Comparison of ENCODE assay signal across 1 cellular context in the genomic region with DNA sequence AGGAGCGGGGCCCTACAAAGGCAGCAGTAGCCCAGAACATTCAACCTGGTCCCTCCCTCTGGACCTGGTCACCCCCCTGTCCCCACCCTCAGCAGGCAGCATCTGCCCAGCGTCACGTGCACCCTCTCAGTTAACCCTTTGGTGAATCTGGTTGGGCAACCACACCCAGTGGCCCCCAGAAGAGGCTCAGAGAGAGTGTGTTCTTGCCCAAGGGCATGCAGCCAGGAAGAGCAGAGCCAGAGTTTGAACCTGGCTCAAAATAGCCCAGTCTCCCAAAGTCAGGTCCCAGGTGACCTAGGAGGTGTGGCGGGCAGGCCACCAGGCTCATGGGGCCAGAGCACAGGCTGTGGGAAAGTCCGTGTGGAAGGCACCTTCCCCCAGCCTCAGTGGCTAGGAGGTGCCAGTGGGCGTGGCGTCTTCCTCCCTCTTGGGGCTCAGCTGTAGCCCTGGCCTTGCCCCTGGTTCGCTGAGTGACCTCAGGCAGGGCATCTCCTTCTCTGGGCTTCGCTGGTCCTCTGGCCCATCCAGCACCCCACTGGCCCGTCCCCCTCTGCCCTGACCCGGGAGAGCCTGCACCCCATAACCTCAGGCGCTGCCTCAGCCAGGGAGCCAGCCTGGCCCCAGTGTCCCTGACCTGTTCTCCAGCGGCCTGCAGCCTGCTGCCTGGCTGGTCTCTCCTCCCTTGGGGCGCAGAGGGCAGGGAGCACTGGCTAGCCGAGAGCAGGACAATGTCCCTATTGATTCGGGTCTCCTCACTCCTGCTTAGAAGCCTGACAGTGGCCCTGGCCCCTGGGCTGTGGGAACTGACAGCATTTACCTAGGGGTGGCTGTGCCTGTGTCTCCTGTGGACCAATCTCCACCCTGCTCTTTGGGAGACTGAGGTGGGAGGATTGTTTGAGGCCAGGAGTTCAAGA.
TF ChIP-seq lines count a peak whose summit lies in the region.

No MANE protein-coding gene starts in this region.

TF ChIP-seq in HepG2, 621 proteins besides CTCF, POLR2A, EP300 and RAD21 (continued from another document and continues in another):
- TF ChIP-seq ZNF790 (CRISPR knock-in tag; IDR thresholded peaks at IDR 0.05; ENCODE audit: borderline replicate concordance): 0 out of 2 replicates have a peak, but pooled peaks have one; percentile 66
- TF ChIP-seq NFYB (CRISPR knock-in tag; IDR thresholded peaks at IDR 0.05): peak; percentile 47; the same call in 1 of the 2 replicates
- TF ChIP-seq ZNF768 (CRISPR knock-in tag; IDR thresholded peaks at IDR 0.05): peak; percentile 96
- TF ChIP-seq, protein P1, sequence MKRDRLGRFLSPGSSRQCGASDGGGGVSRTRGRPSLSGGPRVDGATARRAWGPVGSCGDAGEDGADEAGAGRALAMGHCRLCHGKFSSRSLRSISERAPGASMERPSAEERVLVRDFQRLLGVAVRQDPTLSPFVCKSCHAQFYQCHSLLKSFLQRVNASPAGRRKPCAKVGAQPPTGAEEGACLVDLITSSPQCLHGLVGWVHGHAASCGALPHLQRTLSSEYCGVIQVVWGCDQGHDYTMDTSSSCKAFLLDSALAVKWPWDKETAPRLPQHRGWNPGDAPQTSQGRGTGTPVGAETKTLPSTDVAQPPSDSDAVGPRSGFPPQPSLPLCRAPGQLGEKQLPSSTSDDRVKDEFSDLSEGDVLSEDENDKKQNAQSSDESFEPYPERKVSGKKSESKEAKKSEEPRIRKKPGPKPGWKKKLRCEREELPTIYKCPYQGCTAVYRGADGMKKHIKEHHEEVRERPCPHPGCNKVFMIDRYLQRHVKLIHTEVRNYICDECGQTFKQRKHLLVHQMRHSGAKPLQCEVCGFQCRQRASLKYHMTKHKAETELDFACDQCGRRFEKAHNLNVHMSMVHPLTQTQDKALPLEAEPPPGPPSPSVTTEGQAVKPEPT (CRISPR knock-in tag; IDR thresholded peaks at IDR 0.05; ENCODE audit: low read depth): peak; percentile 31; the same call in 1 of the 2 replicates
- peak; percentile 55; the same call in 1 of the 2 replicates for TF ChIP-seq KDM5B (CRISPR knock-in tag; IDR thresholded peaks at IDR 0.05; ENCODE audit: borderline replicate concordance)
- peak; percentile 91 for TF ChIP-seq ZNF296 (CRISPR knock-in tag; conservative IDR thresholded peaks at IDR 0.05)
- no peak for TF ChIP-seq SP1 (IDR thresholded peaks at IDR 0.05)
- TF ChIP-seq SP1 (CRISPR knock-in tag; IDR thresholded peaks at IDR 0.05): no peak
- no peak for TF ChIP-seq SMAD9 (CRISPR knock-in tag; IDR thresholded peaks at IDR 0.05)
- TF ChIP-seq TAF1 (CRISPR knock-in tag; IDR thresholded peaks at IDR 0.05): peak; percentile 16; the same call in 1 of the 2 replicates
- TF ChIP-seq ZSCAN25 (CRISPR knock-in tag; IDR thresholded peaks at IDR 0.05): peak; percentile 85
- peak; percentile 98 for TF ChIP-seq ZNF652 (CRISPR knock-in tag; IDR thresholded peaks at IDR 0.05; ENCODE audit: borderline replicate concordance, low read depth)
- no peak for TF ChIP-seq ZNF773 (CRISPR knock-in tag; IDR thresholded peaks at IDR 0.05; ENCODE audit: borderline replicate concordance)
- no peak for TF ChIP-seq SMC3 (IDR thresholded peaks at IDR 0.05; ENCODE audit: low read length)
- TF ChIP-seq HOXA3 (CRISPR knock-in tag; IDR thresholded peaks at IDR 0.05): peak; percentile 79
- TF ChIP-seq, protein P2, sequence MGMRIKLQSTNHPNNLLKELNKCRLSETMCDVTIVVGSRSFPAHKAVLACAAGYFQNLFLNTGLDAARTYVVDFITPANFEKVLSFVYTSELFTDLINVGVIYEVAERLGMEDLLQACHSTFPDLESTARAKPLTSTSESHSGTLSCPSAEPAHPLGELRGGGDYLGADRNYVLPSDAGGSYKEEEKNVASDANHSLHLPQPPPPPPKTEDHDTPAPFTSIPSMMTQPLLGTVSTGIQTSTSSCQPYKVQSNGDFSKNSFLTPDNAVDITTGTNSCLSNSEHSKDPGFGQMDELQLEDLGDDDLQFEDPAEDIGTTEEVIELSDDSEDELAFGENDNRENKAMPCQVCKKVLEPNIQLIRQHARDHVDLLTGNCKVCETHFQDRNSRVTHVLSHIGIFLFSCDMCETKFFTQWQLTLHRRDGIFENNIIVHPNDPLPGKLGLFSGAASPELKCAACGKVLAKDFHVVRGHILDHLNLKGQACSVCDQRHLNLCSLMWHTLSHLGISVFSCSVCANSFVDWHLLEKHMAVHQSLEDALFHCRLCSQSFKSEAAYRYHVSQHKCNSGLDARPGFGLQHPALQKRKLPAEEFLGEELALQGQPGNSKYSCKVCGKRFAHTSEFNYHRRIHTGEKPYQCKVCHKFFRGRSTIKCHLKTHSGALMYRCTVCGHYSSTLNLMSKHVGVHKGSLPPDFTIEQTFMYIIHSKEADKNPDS (CRISPR knock-in tag; IDR thresholded peaks at IDR 0.05): peak; percentile 87; the same call in 1 of the 2 replicates
- TF ChIP-seq, protein P3, sequence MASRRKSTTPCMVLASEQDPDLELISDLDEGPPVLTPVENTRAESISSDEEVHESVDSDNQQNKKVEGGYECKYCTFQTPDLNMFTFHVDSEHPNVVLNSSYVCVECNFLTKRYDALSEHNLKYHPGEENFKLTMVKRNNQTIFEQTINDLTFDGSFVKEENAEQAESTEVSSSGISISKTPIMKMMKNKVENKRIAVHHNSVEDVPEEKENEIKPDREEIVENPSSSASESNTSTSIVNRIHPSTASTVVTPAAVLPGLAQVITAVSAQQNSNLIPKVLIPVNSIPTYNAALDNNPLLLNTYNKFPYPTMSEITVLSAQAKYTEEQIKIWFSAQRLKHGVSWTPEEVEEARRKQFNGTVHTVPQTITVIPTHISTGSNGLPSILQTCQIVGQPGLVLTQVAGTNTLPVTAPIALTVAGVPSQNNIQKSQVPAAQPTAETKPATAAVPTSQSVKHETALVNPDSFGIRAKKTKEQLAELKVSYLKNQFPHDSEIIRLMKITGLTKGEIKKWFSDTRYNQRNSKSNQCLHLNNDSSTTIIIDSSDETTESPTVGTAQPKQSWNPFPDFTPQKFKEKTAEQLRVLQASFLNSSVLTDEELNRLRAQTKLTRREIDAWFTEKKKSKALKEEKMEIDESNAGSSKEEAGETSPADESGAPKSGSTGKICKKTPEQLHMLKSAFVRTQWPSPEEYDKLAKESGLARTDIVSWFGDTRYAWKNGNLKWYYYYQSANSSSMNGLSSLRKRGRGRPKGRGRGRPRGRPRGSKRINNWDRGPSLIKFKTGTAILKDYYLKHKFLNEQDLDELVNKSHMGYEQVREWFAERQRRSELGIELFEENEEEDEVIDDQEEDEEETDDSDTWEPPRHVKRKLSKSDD (CRISPR knock-in tag; IDR thresholded peaks at IDR 0.05; ENCODE audit: low read depth): 0 out of 2 replicates have a peak, but pooled peaks have one; percentile 26
- no peak for TF ChIP-seq FOXA1 (IDR thresholded peaks at IDR 0.05)
- peak; percentile 83 for TF ChIP-seq FOXA1 (CRISPR knock-in tag; IDR thresholded peaks at IDR 0.05)
- TF ChIP-seq HMGA1 (CRISPR knock-in tag; conservative IDR thresholded peaks at IDR 0.05): no peak
- TF ChIP-seq NFE2L1 (CRISPR knock-in tag; IDR thresholded peaks at IDR 0.05; ENCODE audit: borderline replicate concordance): 0 out of 2 replicates have a peak, but pooled peaks have one; percentile 39
- TF ChIP-seq REXO4 (CRISPR knock-in tag; IDR thresholded peaks at IDR 0.05; ENCODE audit: borderline replicate concordance): no peak
- TF ChIP-seq ZNF713 (CRISPR knock-in tag; IDR thresholded peaks at IDR 0.05): no peak
- no peak for TF ChIP-seq ATRX (CRISPR knock-in tag; IDR thresholded peaks at IDR 0.05; ENCODE audit: borderline replicate concordance)
- TF ChIP-seq SPEN (CRISPR knock-in tag; IDR thresholded peaks at IDR 0.05; ENCODE audit: low read depth): peak; percentile 74
- peak; percentile 32; the same call in 1 of the 2 replicates for TF ChIP-seq BRCA1 (CRISPR knock-in tag; IDR thresholded peaks at IDR 0.05)
- TF ChIP-seq KDM1A (CRISPR knock-in tag; IDR thresholded peaks at IDR 0.05): peak; percentile 69; the same call in 1 of the 2 replicates
- TF ChIP-seq HES4 (CRISPR knock-in tag; IDR thresholded peaks at IDR 0.05; ENCODE audit: borderline replicate concordance): no peak
- no peak for TF ChIP-seq ZNF510 (CRISPR knock-in tag; IDR thresholded peaks at IDR 0.05; ENCODE audit: low read depth)
- TF ChIP-seq SRSF1 (optimal IDR thresholded peaks at IDR 0.05; ENCODE audit: low read depth, low read length): peak; percentile 72
- TF ChIP-seq, protein P4, sequence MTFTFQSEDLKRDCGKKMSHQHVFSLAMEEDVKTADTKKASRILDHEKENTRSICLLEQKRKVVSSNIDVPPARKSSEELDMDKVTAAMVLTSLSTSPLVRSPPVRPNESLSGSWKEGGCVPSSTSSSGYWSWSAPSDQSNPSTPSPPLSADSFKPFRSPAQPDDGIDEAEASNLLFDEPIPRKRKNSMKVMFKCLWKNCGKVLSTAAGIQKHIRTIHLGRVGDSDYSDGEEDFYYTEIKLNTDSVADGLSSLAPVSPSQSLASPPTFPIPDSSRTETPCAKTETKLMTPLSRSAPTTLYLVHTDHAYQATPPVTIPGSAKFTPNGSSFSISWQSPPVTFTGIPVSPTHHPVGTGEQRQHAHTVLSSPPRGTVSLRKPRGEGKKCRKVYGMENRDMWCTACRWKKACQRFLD (CRISPR knock-in tag; IDR thresholded peaks at IDR 0.05; ENCODE audit: borderline replicate concordance): peak; percentile 37; the same call in 1 of the 2 replicates
- peak; percentile 4; the same call in 1 of the 2 replicates for TF ChIP-seq POLR2G (IDR thresholded peaks at IDR 0.05; ENCODE audit: low read depth, low read length)
- TF ChIP-seq SOX5 (CRISPR knock-in tag; IDR thresholded peaks at IDR 0.05; ENCODE audit: borderline replicate concordance): peak; percentile 86
- TF ChIP-seq GFI1 (CRISPR knock-in tag; IDR thresholded peaks at IDR 0.05; ENCODE audit: borderline replicate concordance): peak; percentile 64
- no peak for TF ChIP-seq JDP2 (CRISPR knock-in tag; IDR thresholded peaks at IDR 0.05; ENCODE audit: borderline replicate concordance)
- peak; percentile 25; the same call in 1 of the 2 replicates for TF ChIP-seq EEA1 (CRISPR knock-in tag; IDR thresholded peaks at IDR 0.05; ENCODE audit: borderline replicate concordance)
- TF ChIP-seq GLI4 (CRISPR knock-in tag; IDR thresholded peaks at IDR 0.05; ENCODE audit: borderline replicate concordance): no peak
- no peak for TF ChIP-seq KLF6 (CRISPR knock-in tag; IDR thresholded peaks at IDR 0.05)
- TF ChIP-seq, protein P5, sequence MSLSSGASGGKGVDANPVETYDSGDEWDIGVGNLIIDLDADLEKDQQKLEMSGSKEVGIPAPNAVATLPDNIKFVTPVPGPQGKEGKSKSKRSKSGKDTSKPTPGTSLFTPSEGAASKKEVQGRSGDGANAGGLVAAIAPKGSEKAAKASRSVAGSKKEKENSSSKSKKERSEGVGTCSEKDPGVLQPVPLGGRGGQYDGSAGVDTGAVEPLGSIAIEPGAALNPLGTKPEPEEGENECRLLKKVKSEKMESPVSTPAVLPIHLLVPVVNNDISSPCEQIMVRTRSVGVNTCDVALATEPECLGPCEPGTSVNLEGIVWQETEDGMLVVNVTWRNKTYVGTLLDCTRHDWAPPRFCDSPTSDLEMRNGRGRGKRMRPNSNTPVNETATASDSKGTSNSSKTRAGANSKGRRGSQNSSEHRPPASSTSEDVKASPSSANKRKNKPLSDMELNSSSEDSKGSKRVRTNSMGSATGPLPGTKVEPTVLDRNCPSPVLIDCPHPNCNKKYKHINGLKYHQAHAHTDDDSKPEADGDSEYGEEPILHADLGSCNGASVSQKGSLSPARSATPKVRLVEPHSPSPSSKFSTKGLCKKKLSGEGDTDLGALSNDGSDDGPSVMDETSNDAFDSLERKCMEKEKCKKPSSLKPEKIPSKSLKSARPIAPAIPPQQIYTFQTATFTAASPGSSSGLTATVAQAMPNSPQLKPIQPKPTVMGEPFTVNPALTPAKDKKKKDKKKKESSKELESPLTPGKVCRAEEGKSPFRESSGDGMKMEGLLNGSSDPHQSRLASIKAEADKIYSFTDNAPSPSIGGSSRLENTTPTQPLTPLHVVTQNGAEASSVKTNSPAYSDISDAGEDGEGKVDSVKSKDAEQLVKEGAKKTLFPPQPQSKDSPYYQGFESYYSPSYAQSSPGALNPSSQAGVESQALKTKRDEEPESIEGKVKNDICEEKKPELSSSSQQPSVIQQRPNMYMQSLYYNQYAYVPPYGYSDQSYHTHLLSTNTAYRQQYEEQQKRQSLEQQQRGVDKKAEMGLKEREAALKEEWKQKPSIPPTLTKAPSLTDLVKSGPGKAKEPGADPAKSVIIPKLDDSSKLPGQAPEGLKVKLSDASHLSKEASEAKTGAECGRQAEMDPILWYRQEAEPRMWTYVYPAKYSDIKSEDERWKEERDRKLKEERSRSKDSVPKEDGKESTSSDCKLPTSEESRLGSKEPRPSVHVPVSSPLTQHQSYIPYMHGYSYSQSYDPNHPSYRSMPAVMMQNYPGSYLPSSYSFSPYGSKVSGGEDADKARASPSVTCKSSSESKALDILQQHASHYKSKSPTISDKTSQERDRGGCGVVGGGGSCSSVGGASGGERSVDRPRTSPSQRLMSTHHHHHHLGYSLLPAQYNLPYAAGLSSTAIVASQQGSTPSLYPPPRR (CRISPR knock-in tag; IDR thresholded peaks at IDR 0.05; ENCODE audit: borderline replicate concordance): peak; percentile 45; the same call in 1 of the 2 replicates
- peak; percentile 51; the same call in 1 of the 2 replicates for TF ChIP-seq ZNF274 (CRISPR knock-in tag; IDR thresholded peaks at IDR 0.05)
- TF ChIP-seq, protein P6, sequence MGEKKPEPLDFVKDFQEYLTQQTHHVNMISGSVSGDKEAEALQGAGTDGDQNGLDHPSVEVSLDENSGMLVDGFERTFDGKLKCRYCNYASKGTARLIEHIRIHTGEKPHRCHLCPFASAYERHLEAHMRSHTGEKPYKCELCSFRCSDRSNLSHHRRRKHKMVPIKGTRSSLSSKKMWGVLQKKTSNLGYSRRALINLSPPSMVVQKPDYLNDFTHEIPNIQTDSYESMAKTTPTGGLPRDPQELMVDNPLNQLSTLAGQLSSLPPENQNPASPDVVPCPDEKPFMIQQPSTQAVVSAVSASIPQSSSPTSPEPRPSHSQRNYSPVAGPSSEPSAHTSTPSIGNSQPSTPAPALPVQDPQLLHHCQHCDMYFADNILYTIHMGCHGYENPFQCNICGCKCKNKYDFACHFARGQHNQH (CRISPR knock-in tag; IDR thresholded peaks at IDR 0.05): peak; percentile 70
- no peak; the same call in 1 of the 2 replicates for TF ChIP-seq ZFP1 (CRISPR knock-in tag; IDR thresholded peaks at IDR 0.05)
- TF ChIP-seq, protein P7, sequence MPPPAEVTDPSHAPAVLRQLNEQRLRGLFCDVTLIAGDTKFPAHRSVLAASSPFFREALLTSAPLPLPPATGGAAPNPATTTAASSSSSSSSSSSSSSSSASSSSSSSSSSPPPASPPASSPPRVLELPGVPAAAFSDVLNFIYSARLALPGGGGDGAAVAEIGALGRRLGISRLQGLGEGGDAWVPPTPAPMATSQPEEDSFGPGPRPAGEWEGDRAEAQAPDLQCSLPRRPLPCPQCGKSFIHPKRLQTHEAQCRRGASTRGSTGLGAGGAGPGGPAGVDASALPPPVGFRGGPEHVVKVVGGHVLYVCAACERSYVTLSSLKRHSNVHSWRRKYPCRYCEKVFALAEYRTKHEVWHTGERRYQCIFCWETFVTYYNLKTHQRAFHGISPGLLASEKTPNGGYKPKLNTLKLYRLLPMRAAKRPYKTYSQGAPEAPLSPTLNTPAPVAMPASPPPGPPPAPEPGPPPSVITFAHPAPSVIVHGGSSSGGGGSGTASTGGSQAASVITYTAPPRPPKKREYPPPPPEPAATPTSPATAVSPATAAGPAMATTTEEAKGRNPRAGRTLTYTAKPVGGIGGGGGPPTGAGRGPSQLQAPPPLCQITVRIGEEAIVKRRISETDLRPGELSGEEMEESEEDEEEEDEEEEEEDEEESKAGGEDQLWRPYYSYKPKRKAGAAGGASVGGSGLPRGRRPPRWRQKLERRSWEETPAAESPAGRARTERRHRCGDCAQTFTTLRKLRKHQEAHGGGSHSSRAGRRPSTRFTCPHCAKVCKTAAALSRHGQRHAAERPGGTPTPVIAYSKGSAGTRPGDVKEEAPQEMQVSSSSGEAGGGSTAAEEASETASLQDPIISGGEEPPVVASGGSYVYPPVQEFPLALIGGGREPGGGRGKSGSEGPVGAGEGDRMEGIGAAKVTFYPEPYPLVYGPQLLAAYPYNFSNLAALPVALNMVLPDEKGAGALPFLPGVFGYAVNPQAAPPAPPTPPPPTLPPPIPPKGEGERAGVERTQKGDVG (CRISPR knock-in tag; IDR thresholded peaks at IDR 0.05; ENCODE audit: borderline replicate concordance): peak; percentile 89
